ENCODE assay signal across 1 cellular context in genomic region chr13:108816381-108816780, GRCh38.
TF ChIP-seq lines count a peak whose summit lies in the region.

No MANE protein-coding gene starts in this region.

TF ChIP-seq in H1, 55 proteins besides CTCF, POLR2A, EP300 and RAD21:
- TF ChIP-seq KDM1A (IDR thresholded peaks at IDR 0.05; ENCODE audit: borderline replicate concordance, low read length) (no peak), BRCA1 (IDR thresholded peaks at IDR 0.05; ENCODE audit: low read depth, low read length) (no peak), RNF2 (IDR thresholded peaks at IDR 0.05; ENCODE audit: borderline replicate concordance, low read depth, low read length, missing control alignments, poor library complexity, severe bottlenecking) (no peak), KDM5A (IDR thresholded peaks at IDR 0.05; ENCODE audit: low read length) (no peak), EGR1 (IDR thresholded peaks at IDR 0.05; ENCODE audit: borderline replicate concordance, low read depth, low read length) (no peak), BCL11A (IDR thresholded peaks at IDR 0.05; ENCODE audit: low read depth in 2 of 2, low read length in 2 of 2) (no peak), SP4 (IDR thresholded peaks at IDR 0.05; ENCODE audit: low read length) (no peak), POU5F1 (IDR thresholded peaks at IDR 0.05; ENCODE audit: low read depth, low read length) (no peak), ATF2 (IDR thresholded peaks at IDR 0.05; ENCODE audit: low read length) (no peak), CBX8 (IDR thresholded peaks at IDR 0.05; ENCODE audit: borderline replicate concordance, low read depth, low read length) (no peak), YY1 (IDR thresholded peaks at IDR 0.05; ENCODE audit: low read depth, low read length) (no peak), MAFK (IDR thresholded peaks at IDR 0.05; ENCODE audit: low read depth, low read length) (no peak), ZNF274 (IDR thresholded peaks at IDR 0.05; ENCODE audit: borderline replicate concordance, extremely low read depth, low read length) (no peak), CHD7 (IDR thresholded peaks at IDR 0.05; ENCODE audit: insufficient replicate concordance, low read length) (no peak), RXRA (IDR thresholded peaks at IDR 0.05; ENCODE audit: insufficient read depth, low read depth, low read length) (no peak)
- TF ChIP-seq, protein P1, sequence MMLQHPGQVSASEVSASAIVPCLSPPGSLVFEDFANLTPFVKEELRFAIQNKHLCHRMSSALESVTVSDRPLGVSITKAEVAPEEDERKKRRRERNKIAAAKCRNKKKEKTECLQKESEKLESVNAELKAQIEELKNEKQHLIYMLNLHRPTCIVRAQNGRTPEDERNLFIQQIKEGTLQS (IDR thresholded peaks at IDR 0.05; ENCODE audit: insufficient read depth, low read depth, low read length), result no peak
